Comparison of ENCODE assay signal across 8 cellular contexts in the genomic region with DNA sequence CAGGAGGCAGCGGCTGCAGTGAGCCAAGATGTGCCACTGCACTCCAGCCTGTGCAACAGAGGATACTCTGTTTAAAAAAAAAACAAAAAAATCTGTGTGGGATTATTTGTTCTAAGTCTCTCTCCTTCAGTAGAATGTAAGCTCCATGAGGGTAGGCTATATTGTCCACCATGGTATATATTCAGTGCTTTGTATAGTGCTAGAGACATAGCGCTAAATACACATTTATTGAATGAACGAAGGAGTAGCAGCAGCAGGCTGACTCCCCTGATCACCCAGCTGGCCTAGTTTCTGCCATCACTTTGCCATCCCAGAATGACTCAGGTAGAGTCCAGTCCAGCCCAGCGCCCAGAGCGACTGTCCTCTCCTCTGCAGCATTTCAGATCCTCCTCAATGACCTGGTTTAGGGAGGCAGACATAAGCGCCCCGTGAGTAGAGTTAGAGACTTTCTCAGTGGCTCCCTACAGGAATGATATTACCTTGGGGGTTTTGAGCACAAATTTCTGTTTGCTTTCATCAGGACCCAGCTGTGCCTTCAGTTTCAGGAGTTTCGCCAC. TPM values are rescaled to one million over a fixed set of nuclear protein-coding genes. Genes with fewer than 3 reads are reported as not detected.
DNase-seq lines count a peak whose midpoint lies in the region; ATAC-seq and TF ChIP-seq lines count a peak whose summit lies in the region.

No MANE protein-coding gene starts in this region.

- peak overlapping the region; percentile 97 for H3K4me3 Mint-ChIP-seq in stimulated activated naive CD8-positive, alpha-beta T cell treated with anti-CD3 and anti-CD28 coated beads, Interleukin-15, Interleukin-2, amounts not matched to agents 100 ng/mL and 50 ng/mL, for 24 hours
- H3K4me3 Mint-ChIP-seq in activated T-helper 1 cell treated with anti-CD3 and anti-CD28 coated beads, Interleukin-12 subunit alpha, Interleukin-12 subunit beta, Interleukin-2, Interleukin-4 antibody, amounts not matched to agents 30 ng/mL and 10 ng/mL and 1 ng/mL, durations not matched to agents 14 hours and 24 hours and 36 hours, result peak overlapping the region; percentile 100

- DNase-seq in stimulated activated naive CD8-positive, alpha-beta T cell treated with anti-CD3 and anti-CD28 coated beads, Interleukin-15, Interleukin-2, amounts not matched to agents 100 U/mL and 50 U/mL, for 24 hours, result no peak
- DNase-seq in activated T-helper 1 cell treated with anti-CD3 and anti-CD28 coated beads, Interleukin-12 subunit alpha, Interleukin-12 subunit beta, Interleukin-2, Interleukin-4 antibody, amounts not matched to agents 30 ng/mL and 10 ng/mL and 1 ng/mL, durations not matched to agents 14 hours and 24 hours and 36 hours (ENCODE audit: low spot score), result no peak
- DNase-seq in kidney epithelial cell (ENCODE audit: low read depth), result no peak
- no peak for DNase-seq in thoracic aorta (ENCODE audit: low spot score)
- no peak for DNase-seq in HuH-7.5 (ENCODE audit: low spot score)

- peaks cover 53% of the 10 kb centered on the region for H3K4me1 Mint-ChIP-seq in stimulated activated naive CD8-positive, alpha-beta T cell treated with anti-CD3 and anti-CD28 coated beads, Interleukin-15, Interleukin-2, amounts not matched to agents 100 ng/mL and 50 ng/mL, for 24 hours (ENCODE audit: low read depth)
- peaks cover 50% of the 10 kb centered on the region for H3K4me1 Mint-ChIP-seq in activated T-helper 1 cell treated with anti-CD3 and anti-CD28 coated beads, Interleukin-12 subunit alpha, Interleukin-12 subunit beta, Interleukin-2, Interleukin-4 antibody, amounts not matched to agents 30 ng/mL and 10 ng/mL and 1 ng/mL, durations not matched to agents 14 hours and 24 hours and 36 hours (ENCODE audit: low read depth)

- peaks cover 3% of the 10 kb centered on the region for H3K36me3 ChIP-seq in kidney epithelial cell (ENCODE audit: control insufficient read depth, insufficient read depth, low read length)
- peaks cover 24% of the 10 kb centered on the region for H3K36me3 ChIP-seq in thoracic aorta

- intact Hi-C loops in activated T-helper 1 cell treated with anti-CD3 and anti-CD28 coated beads, Interleukin-12 subunit alpha, Interleukin-12 subunit beta, Interleukin-2, Interleukin-4 antibody, amounts not matched to agents 30 ng/mL and 10 ng/mL and 1 ng/mL, durations not matched to agents 14 hours and 24 hours and 36 hours (cut with micrococcal nuclease), result loop anchor here (2.0 kb wide), 1 partner anchor 388 kb away; a partner anchor contains a TSS

- TF ChIP-seq CTCF in kidney epithelial cell (IDR thresholded peaks at IDR 0.05; ENCODE audit: insufficient read depth, low read length, poor library complexity, severe bottlenecking) (no peak), thoracic aorta (IDR thresholded peaks at IDR 0.05) (no peak)

- H3K27me3 ChIP-seq in kidney epithelial cell (ENCODE audit: control insufficient read depth, insufficient read depth, low read length) (no peaks in the 10 kb centered on the region), thoracic aorta (replicated peaks; ENCODE audit: insufficient read depth) (no peaks in the 10 kb centered on the region)

- no peaks in the 10 kb centered on the region for H3K9me3 Mint-ChIP-seq in stimulated activated naive CD8-positive, alpha-beta T cell treated with anti-CD3 and anti-CD28 coated beads, Interleukin-15, Interleukin-2, amounts not matched to agents 100 ng/mL and 50 ng/mL, for 24 hours
- no peaks in the 10 kb centered on the region for H3K9me3 Mint-ChIP-seq in activated T-helper 1 cell treated with anti-CD3 and anti-CD28 coated beads, Interleukin-12 subunit alpha, Interleukin-12 subunit beta, Interleukin-2, Interleukin-4 antibody, amounts not matched to agents 30 ng/mL and 10 ng/mL and 1 ng/mL, durations not matched to agents 14 hours and 24 hours and 36 hours

- peak overlapping the region; percentile 71 to 81 for H3K27ac ChIP-seq in thoracic aorta

- peak overlapping the region; percentile 93 for H3K27ac Mint-ChIP-seq in stimulated activated naive CD8-positive, alpha-beta T cell treated with anti-CD3 and anti-CD28 coated beads, Interleukin-15, Interleukin-2, amounts not matched to agents 100 ng/mL and 50 ng/mL, for 24 hours
- peak overlapping the region; percentile 95 for H3K27ac Mint-ChIP-seq in activated T-helper 1 cell treated with anti-CD3 and anti-CD28 coated beads, Interleukin-12 subunit alpha, Interleukin-12 subunit beta, Interleukin-2, Interleukin-4 antibody, amounts not matched to agents 30 ng/mL and 10 ng/mL and 1 ng/mL, durations not matched to agents 14 hours and 24 hours and 36 hours

- no peaks in the 10 kb centered on the region for H3K27me3 Mint-ChIP-seq in stimulated activated naive CD8-positive, alpha-beta T cell treated with anti-CD3 and anti-CD28 coated beads, Interleukin-15, Interleukin-2, amounts not matched to agents 100 ng/mL and 50 ng/mL, for 24 hours
- no peaks in the 10 kb centered on the region for H3K27me3 Mint-ChIP-seq in activated T-helper 1 cell treated with anti-CD3 and anti-CD28 coated beads, Interleukin-12 subunit alpha, Interleukin-12 subunit beta, Interleukin-2, Interleukin-4 antibody, amounts not matched to agents 30 ng/mL and 10 ng/mL and 1 ng/mL, durations not matched to agents 14 hours and 24 hours and 36 hours (ENCODE audit: insufficient read depth)

- no peaks in the 10 kb centered on the region for H3K9me3 ChIP-seq in thoracic aorta

- ATAC-seq in stimulated activated naive CD8-positive, alpha-beta T cell treated with anti-CD3 and anti-CD28 coated beads, Interleukin-15, Interleukin-2, amounts not matched to agents 100 U/mL and 50 U/mL, for 24 hours, result no peak
- ATAC-seq in thoracic aorta (ENCODE audit: insufficient number of reproducible peaks, low FRiP score, low read depth), result no peak
- no peak for ATAC-seq in GM18861 (IDR thresholded peaks at IDR 0.05; ENCODE audit: unreplicated experiment)
- ATAC-seq in GM19395 (IDR thresholded peaks at IDR 0.05; ENCODE audit: unreplicated experiment), result no peak

- peaks cover 41% of the 10 kb centered on the region for H3K36me3 Mint-ChIP-seq in stimulated activated naive CD8-positive, alpha-beta T cell treated with anti-CD3 and anti-CD28 coated beads, Interleukin-15, Interleukin-2, amounts not matched to agents 100 ng/mL and 50 ng/mL, for 24 hours (ENCODE audit: low read depth)
- peaks cover 33% of the 10 kb centered on the region for H3K36me3 Mint-ChIP-seq in activated T-helper 1 cell treated with anti-CD3 and anti-CD28 coated beads, Interleukin-12 subunit alpha, Interleukin-12 subunit beta, Interleukin-2, Interleukin-4 antibody, amounts not matched to agents 30 ng/mL and 10 ng/mL and 1 ng/mL, durations not matched to agents 14 hours and 24 hours and 36 hours (ENCODE audit: low read depth)

- H3K4me3 ChIP-seq in kidney epithelial cell (ENCODE audit: low read depth, low read length), result peak overlapping the region; percentile 76
- H3K4me3 ChIP-seq in thoracic aorta, result peak overlapping the region; percentile 85

- H3K4me1 ChIP-seq in thoracic aorta (ENCODE audit: control insufficient read depth in 1 of 2, low read depth in 2 of 2), result peaks cover 12 to 30% of the 10 kb centered on the region in 2 donors

RNA-seq across cellular contexts. Expression of a gene that starts 0.7 kb away (rescaled TPM):
- total RNA-seq in activated T-helper 1 cell treated with anti-CD3 and anti-CD28 coated beads, Interleukin-12 subunit alpha, Interleukin-12 subunit beta, Interleukin-2, Interleukin-4 antibody, amounts not matched to agents 30 ng/mL and 10 ng/mL and 1 ng/mL, durations not matched to agents 14 hours and 24 hours and 36 hours, result 112 and 114 TPM in 2 replicates
- total RNA-seq in kidney epithelial cell (80.6 and 97.1 TPM in 2 replicates), thoracic aorta (10 to 100 TPM; 46.4 to 68.2 TPM)

RNA-seq across cellular contexts. Expression of a gene that starts 0.8 kb away (rescaled TPM):
- 31.2 and 32.7 TPM in 2 replicates for total RNA-seq in activated T-helper 1 cell treated with anti-CD3 and anti-CD28 coated beads, Interleukin-12 subunit alpha, Interleukin-12 subunit beta, Interleukin-2, Interleukin-4 antibody, amounts not matched to agents 30 ng/mL and 10 ng/mL and 1 ng/mL, durations not matched to agents 14 hours and 24 hours and 36 hours
- total RNA-seq in kidney epithelial cell (31.6 and 33.9 TPM in 2 replicates), thoracic aorta (10 to 100 TPM; 26.0 to 69.0 TPM)

RNA-seq across cellular contexts. Expression of a gene that starts 9.8 kb away (rescaled TPM):
- 68.0 and 71.2 TPM in 2 replicates for total RNA-seq in activated T-helper 1 cell treated with anti-CD3 and anti-CD28 coated beads, Interleukin-12 subunit alpha, Interleukin-12 subunit beta, Interleukin-2, Interleukin-4 antibody, amounts not matched to agents 30 ng/mL and 10 ng/mL and 1 ng/mL, durations not matched to agents 14 hours and 24 hours and 36 hours
- total RNA-seq in kidney epithelial cell, result 27.2 and 42.4 TPM in 2 replicates
- 10 to 100 TPM; 32.0 to 50.4 TPM for total RNA-seq in thoracic aorta

RNA-seq across cellular contexts. Expression of a gene that starts 17.1 kb away (rescaled TPM):
- total RNA-seq in activated T-helper 1 cell treated with anti-CD3 and anti-CD28 coated beads, Interleukin-12 subunit alpha, Interleukin-12 subunit beta, Interleukin-2, Interleukin-4 antibody, amounts not matched to agents 30 ng/mL and 10 ng/mL and 1 ng/mL, durations not matched to agents 14 hours and 24 hours and 36 hours, result 3.3 and 4.1 TPM in 2 replicates
- 0.34 and 1.0 TPM in 2 replicates for total RNA-seq in kidney epithelial cell
- total RNA-seq in thoracic aorta, result 1 to 10 TPM in 1 of 2 donors, under 1 TPM in 1; 0.54 to 1.8 TPM

RNA-seq across cellular contexts. Expression of a gene that starts 25.8 kb away (rescaled TPM):
- 42.7 and 43.2 TPM in 2 replicates for total RNA-seq in activated T-helper 1 cell treated with anti-CD3 and anti-CD28 coated beads, Interleukin-12 subunit alpha, Interleukin-12 subunit beta, Interleukin-2, Interleukin-4 antibody, amounts not matched to agents 30 ng/mL and 10 ng/mL and 1 ng/mL, durations not matched to agents 14 hours and 24 hours and 36 hours
- 20.1 and 22.5 TPM in 2 replicates for total RNA-seq in kidney epithelial cell
- total RNA-seq in thoracic aorta, result 10 to 100 TPM; 24.6 to 26.1 TPM
